Comparison of ENCODE assay signal across 8 cellular contexts in the genomic region with DNA sequence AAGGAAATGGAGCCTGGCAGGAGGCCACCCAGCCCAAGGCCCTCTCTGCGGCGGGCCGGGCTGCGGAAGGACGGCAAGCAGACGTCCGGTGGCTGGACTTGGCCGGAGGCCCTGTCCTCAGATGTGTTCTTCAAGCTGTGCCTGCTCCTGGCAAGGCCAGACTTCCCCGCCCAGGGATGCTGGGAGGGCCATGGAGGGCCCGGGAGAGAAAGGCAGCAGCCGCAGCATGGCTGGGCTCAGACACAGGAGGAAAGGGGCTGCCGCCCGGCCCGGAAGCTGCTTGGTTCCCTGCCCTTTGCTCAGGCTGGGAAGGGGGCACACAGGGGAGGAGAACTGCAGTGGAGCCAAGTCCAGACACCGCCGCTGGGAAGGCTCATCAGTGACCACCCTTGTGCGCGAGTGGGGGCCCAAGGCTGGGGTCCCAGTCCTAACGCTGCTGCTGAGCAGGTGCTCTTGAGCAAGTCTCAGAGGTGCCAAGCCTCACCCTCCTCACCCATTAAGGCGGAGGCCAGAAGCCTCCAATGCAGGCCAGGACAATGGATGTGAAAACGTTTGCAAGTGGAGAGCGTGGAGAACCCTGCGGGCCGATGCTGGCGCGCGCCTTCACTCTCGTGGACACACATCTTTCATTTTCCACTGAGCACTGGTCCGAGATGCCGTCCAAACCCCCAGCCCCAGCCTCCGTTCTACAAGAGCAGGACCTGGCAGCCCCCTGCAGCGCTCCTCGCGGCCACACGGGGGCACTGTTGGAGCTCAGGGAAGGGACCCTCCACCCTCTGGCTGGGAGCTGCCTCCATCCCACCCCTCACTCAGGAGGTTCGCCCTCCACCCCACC. TPM values are rescaled to one million over a fixed set of nuclear protein-coding genes. Genes with fewer than 3 reads are reported as not detected.
DNase-seq lines count a peak whose midpoint lies in the region; ATAC-seq and TF ChIP-seq lines count a peak whose summit lies in the region.

No MANE protein-coding gene starts in this region.

- H3K4me1 ChIP-seq in BE2C: peaks cover 7% of the 10 kb centered on the region
- no peaks in the 10 kb centered on the region for H3K4me1 ChIP-seq in H9 (ENCODE audit: insufficient read depth, low read length)
- peaks cover 3 to 52% of the 10 kb centered on the region in 2 experiments; a peak in 1 of 4 replicates for H3K4me1 ChIP-seq in SK-N-SH (ENCODE audit: control insufficient read depth in 1 of 2, insufficient read depth in 2 of 2, low read depth in 1 of 2, low read length in 1 of 2)
- peaks cover 9 to 14% of the 10 kb centered on the region in 2 donors for H3K4me1 ChIP-seq in adrenal gland (replicated peaks in 1 of 2)
- H3K4me1 ChIP-seq in right cardiac atrium (ENCODE audit: control insufficient read depth, insufficient read depth, low read length): no peaks in the 10 kb centered on the region
- peaks cover 22 to 64% (median 50%) of the 10 kb centered on the region in 6 donors for H3K4me1 ChIP-seq in spleen

- H2BK15ac ChIP-seq in H9 (ENCODE audit: low read depth, low read length): no peak overlapping the region

- ATAC-seq in right cardiac atrium: peak; percentile 75 to 87

- WGBS in H9 (ENCODE audit: extremely low coverage, insufficient read length, low lambda C conversion rate): no CpG with 5 or more reads among the region's 36 CpGs
- 36% methylated on average over 21 of the region's 36 CpGs for WGBS in SK-N-SH (ENCODE audit: low lambda C conversion rate)
- WGBS in adrenal gland, 4 donors: 13 to 22% (median 20%) methylated on average over 11 to 36 of the region's 36 CpGs
- WGBS in right cardiac atrium: 23% methylated on average over 36 of the region's 36 CpGs
- WGBS in spleen, 5 donors: 40 to 54% (median 41%) methylated on average over 24 to 36 of the region's 36 CpGs

- no peak overlapping the region for H4K5ac ChIP-seq in H9 (ENCODE audit: insufficient read length, low read depth, low read length)

- H3F3A ChIP-seq in SK-N-SH (replicated peaks; ENCODE audit: insufficient read depth): no peaks in the 10 kb centered on the region

- no peak overlapping the region for H3K23ac ChIP-seq in H9 (ENCODE audit: insufficient read length, low read depth, low read length)

- H2AFZ ChIP-seq in H9 (ENCODE audit: low read length) (no peak overlapping the region), SK-N-SH (ENCODE audit: low read depth) (no peak overlapping the region)

- peaks cover 2 to 6% of the 10 kb centered on the region in 2 experiments; a peak in 2 of 4 replicates for H3K4me1 Mint-ChIP-seq in H9

- TF ChIP-seq RAD21 in SK-N-SH (IDR thresholded peaks at IDR 0.05; ENCODE audit: low read length): peak; percentile 82

- H3K14ac ChIP-seq in H9 (ENCODE audit: insufficient read depth, low read length): no peak overlapping the region

- H3K27ac Mint-ChIP-seq in H9: no peak overlapping the region

- DNase-seq in BE2C: peak; percentile 84
- DNase-seq in H9: peak; percentile 87
- DNase-seq in SK-N-SH: peak; percentile 94
- peak; percentile 84 to 93 (median 90) for DNase-seq in adrenal gland
- peak; percentile 93 to 96 (median 93) for DNase-seq in right cardiac atrium
- DNase-seq in spleen: peak; percentile 90
- no peak for DNase-seq in NCI-H128 (lab: John Stamatoyannopoulos, UW; ENCODE audit: unreplicated experiment)
- DNase-seq in NCI-H187 (lab: John Stamatoyannopoulos, UW): no peak

- H4K20me1 ChIP-seq in H9 (ENCODE audit: control insufficient read depth, insufficient read depth, insufficient read length): no peaks in the 10 kb centered on the region
- H4K20me1 ChIP-seq in SK-N-SH (ENCODE audit: insufficient read depth): no peaks in the 10 kb centered on the region

- no peaks in the 10 kb centered on the region for H3K79me2 ChIP-seq in H9 (ENCODE audit: insufficient read depth, low read length)
- H3K79me2 ChIP-seq in SK-N-SH (ENCODE audit: insufficient read depth): no peaks in the 10 kb centered on the region

- TF ChIP-seq EP300 in SK-N-SH (IDR thresholded peaks at IDR 0.05; ENCODE audit: borderline replicate concordance in 1 of 2, low read depth in 1 of 2, low read length in 1 of 2): no peak

- H4K91ac ChIP-seq in H9 (ENCODE audit: insufficient read length, low read depth, low read length): no peak overlapping the region

- H3K36me3 ChIP-seq in BE2C (no peaks in the 10 kb centered on the region), SK-N-SH (replicated peaks in 1 of 2; ENCODE audit: control insufficient read depth in 1 of 2, insufficient read depth in 2 of 2, low read length in 1 of 2) (no peaks in the 10 kb centered on the region), adrenal gland (replicated peaks in 1 of 2) (no peaks in the 10 kb centered on the region), spleen (no peaks in the 10 kb centered on the region)

- TF ChIP-seq CTCF in BE2C (IDR thresholded peaks at IDR 0.05; ENCODE audit: low read depth, low read length) (peak; percentile 90), H9 (conservative IDR thresholded peaks at IDR 0.05) (peak; percentile 99), SK-N-SH (IDR thresholded peaks at IDR 0.05) (peak; percentile 93), adrenal gland (IDR thresholded peaks at IDR 0.05) (peak; percentile 61 to 86 (median 75)), spleen (IDR thresholded peaks at IDR 0.05 in 8 of 11, conservative IDR thresholded peaks at IDR 0.05 in 3 of 11) (peak; percentile 52 to 93 (median 89))

- POLR2A ChIA-PET in SK-N-SH (lab: Yijun Ruan, JAX): interaction anchor here (0.6 to 0.8 kb wide), 2 partner anchors 61 to 164 kb away, joined by 3 read pairs; no protein-coding TSS in a partner anchor

- no peak overlapping the region for H2BK5ac ChIP-seq in H9 (ENCODE audit: insufficient read length, low read length)

- no peaks in the 10 kb centered on the region for H3K36me3 Mint-ChIP-seq in H9 (ENCODE audit: insufficient read depth in 1 of 3, low read depth in 3 of 3)

- H3K9me3 Mint-ChIP-seq in H9: no peaks in the 10 kb centered on the region

- no peak overlapping the region for H3K56ac ChIP-seq in H9 (ENCODE audit: insufficient read length, low read depth, low read length)

- H3K27ac ChIP-seq in H9 (ENCODE audit: insufficient read length, low read depth, low read length): no peak overlapping the region
- H3K27ac ChIP-seq in SK-N-SH (ENCODE audit: low read depth in 2 of 2, low read length in 1 of 2): no peak overlapping the region; a peak in 1 of 4 replicates
- peak overlapping the region in 2 of 5 donors; percentile 41 to 66 for H3K27ac ChIP-seq in adrenal gland
- H3K27ac ChIP-seq in right cardiac atrium (ENCODE audit: low read length): no peak overlapping the region
- peak overlapping the region in 7 of 8 donors; percentile 40 to 83 (median 69) for H3K27ac ChIP-seq in spleen

- no peak overlapping the region for H2BK12ac ChIP-seq in H9 (ENCODE audit: insufficient read length, low read depth, low read length)

- no peaks in the 10 kb centered on the region for H3K23me2 ChIP-seq in H9 (ENCODE audit: insufficient read length, low read depth, low read length, poor library complexity, severe bottlenecking)

- peak overlapping the region in 1 of 2 experiments; percentile 23; a peak in 1 of 5 replicates for H3K4me3 Mint-ChIP-seq in H9

- peaks cover 18% of the 10 kb centered on the region for H3K27me3 Mint-ChIP-seq in H9 (ENCODE audit: low read depth)

- no peaks in the 10 kb centered on the region for H3K9me2 ChIP-seq in SK-N-SH

- TF ChIP-seq POLR2A in adrenal gland (IDR thresholded peaks at IDR 0.05) (no peak), spleen (IDR thresholded peaks at IDR 0.05) (no peak)

- H2BK120ac ChIP-seq in H9 (ENCODE audit: low read depth, low read length, poor library complexity, severe bottlenecking): no peak overlapping the region

- H3K4me2 ChIP-seq in H9 (ENCODE audit: insufficient read depth, insufficient read length, low read length) (no peak overlapping the region), SK-N-SH (no peak overlapping the region)

- no peak overlapping the region for H2AK5ac ChIP-seq in H9 (ENCODE audit: insufficient read length, low read length)

- no peak overlapping the region for H3K18ac ChIP-seq in H9 (ENCODE audit: insufficient read length, low read depth, low read length)

- H3K9ac ChIP-seq in H9 (ENCODE audit: extremely low read depth, insufficient read length, low read length) (no peak overlapping the region), SK-N-SH (no peak overlapping the region)

- intact Hi-C loops in adrenal gland (cut with DNase I): no loop called here
- intact Hi-C loops in right cardiac atrium (cut with DNase I): loop anchor here (5.0 to 10.0 kb wide), 2 partner anchors 78 to 81 kb away; a partner anchor contains a TSS
- intact Hi-C loops in spleen (cut with DNase I; ENCODE audit: low total_unique reads): no loop called here

- H2BK20ac ChIP-seq in H9 (ENCODE audit: low read depth, low read length, poor library complexity, severe bottlenecking): no peak overlapping the region

- H4K8ac ChIP-seq in H9 (replicated peaks; ENCODE audit: insufficient read length, low read depth, low read length): no peak overlapping the region

- no peak overlapping the region for H3T11ph ChIP-seq in H9 (ENCODE audit: low read length)

- H3K79me1 ChIP-seq in H9 (ENCODE audit: insufficient read depth, low read depth, low read length, poor library complexity, severe bottlenecking): no peaks in the 10 kb centered on the region

- CTCF ChIA-PET in SK-N-SH (lab: Yijun Ruan, JAX): interaction anchor here (0.6 to 2.5 kb wide), 66 partner anchors 9 to 412 kb away, joined by 3 to 25 read pairs (median 3); a partner anchor contains a TSS

- H3K4ac ChIP-seq in H9 (ENCODE audit: low read depth, low read length): no peak overlapping the region

- no peak overlapping the region for H3K4me3 ChIP-seq in BE2C (ENCODE audit: low read depth, low read length)
- H3K4me3 ChIP-seq in SK-N-SH (ENCODE audit: low read depth in 2 of 2, low read length in 1 of 2): peak overlapping the region in 1 of 2 experiments; percentile 40; a peak in 1 of 4 replicates
- no peak overlapping the region for H3K4me3 ChIP-seq in adrenal gland
- no peak overlapping the region for H3K4me3 ChIP-seq in right cardiac atrium (ENCODE audit: low read length)
- no peak overlapping the region for H3K4me3 ChIP-seq in spleen

- H3K27me3 ChIP-seq in BE2C: no peaks in the 10 kb centered on the region
- no peaks in the 10 kb centered on the region for H3K27me3 ChIP-seq in H9 (ENCODE audit: insufficient read depth, low read length)
- no peaks in the 10 kb centered on the region for H3K27me3 ChIP-seq in SK-N-SH (ENCODE audit: insufficient read depth)
- H3K27me3 ChIP-seq in adrenal gland: no peaks in the 10 kb centered on the region
- no peaks in the 10 kb centered on the region for H3K27me3 ChIP-seq in right cardiac atrium (ENCODE audit: control insufficient read depth, insufficient read depth)
- H3K27me3 ChIP-seq in spleen (replicated peaks in 1 of 7): peaks cover 0 to 74% (median 11%) of the 10 kb centered on the region in 7 donors

- H3K9me3 ChIP-seq in BE2C (no peaks in the 10 kb centered on the region), H9 (ENCODE audit: control insufficient read depth, low read depth, low read length) (no peaks in the 10 kb centered on the region), SK-N-SH (no peaks in the 10 kb centered on the region), adrenal gland (replicated peaks in 1 of 3) (no peaks in the 10 kb centered on the region), right cardiac atrium (ENCODE audit: control insufficient read depth, low read length) (no peaks in the 10 kb centered on the region), spleen (no peaks in the 10 kb centered on the region)

RNA-seq across cellular contexts. Expression of a gene that starts 7.9 kb away (rescaled TPM):
- polyA plus RNA-seq in BE2C (2012; ENCODE audit: insufficient read depth, insufficient read length, low read depth): not detected
- total RNA-seq in H9 (2021): not detected in 2 replicates
- polyA plus RNA-seq in SK-N-SH (2012; rRNA removed): not detected in 2 replicates
- not detected in 2 replicates for polyA plus RNA-seq in SK-N-SH (2012; cell fraction: cytosol; rRNA removed)
- polyA plus RNA-seq in SK-N-SH (2012; cell fraction: nucleus; rRNA removed): 0.01 and 0.06 TPM in 2 replicates
- total RNA-seq in adrenal gland: under 1 TPM in 3 of 8 donors, not detected in 5; 0.07 to 0.65 (median 0.23) TPM
- under 1 TPM in 2 of 3 donors, not detected in 1; 0.07 to 0.32 TPM for polyA plus RNA-seq in adrenal gland
- under 1 TPM in 1 of 4 donors, not detected in 3; 0.03 TPM for total RNA-seq in right cardiac atrium
- polyA plus RNA-seq in right cardiac atrium: not detected
- total RNA-seq in spleen: 1 to 10 TPM in 4 of 7 donors, under 1 TPM in 3; 0.29 to 3.6 (median 1.1) TPM
- under 1 TPM; 0.04 to 0.74 (median 0.17) TPM for polyA plus RNA-seq in spleen

RNA-seq across cellular contexts. Expression of a gene that starts 18.1 kb away (rescaled TPM):
- not detected for polyA plus RNA-seq in BE2C (2012; ENCODE audit: insufficient read depth, insufficient read length, low read depth)
- total RNA-seq in H9 (2021): 0.15 and 0.37 TPM in 2 replicates
- polyA plus RNA-seq in SK-N-SH (2012; rRNA removed): not detected in 2 replicates
- polyA plus RNA-seq in SK-N-SH (2012; cell fraction: cytosol; rRNA removed): not detected in 2 replicates
- polyA plus RNA-seq in SK-N-SH (2012; cell fraction: nucleus; rRNA removed): not detected in 2 replicates
- total RNA-seq in adrenal gland: not detected
- under 1 TPM in 2 of 3 donors, not detected in 1; 0.10 to 0.32 TPM for polyA plus RNA-seq in adrenal gland
- total RNA-seq in right cardiac atrium: not detected
- polyA plus RNA-seq in right cardiac atrium: not detected
- under 1 TPM in 2 of 7 donors, not detected in 5; 0.33 to 0.70 TPM for total RNA-seq in spleen
- under 1 TPM in 2 of 3 donors, not detected in 1; 0.04 to 0.13 TPM for polyA plus RNA-seq in spleen

RNA-seq across cellular contexts. Expression of a gene that starts 45.4 kb away (rescaled TPM):
- polyA plus RNA-seq in BE2C (2012; ENCODE audit: insufficient read depth, insufficient read length, low read depth): not detected
- total RNA-seq in H9 (2021) (not detected in 2 replicates), adrenal gland (1 to 10 TPM in 1 of 8 donors, under 1 TPM in 4, not detected in 3; 0.14 to 1.2 (median 0.90) TPM), right cardiac atrium (not detected), spleen (1 to 10 TPM in 5 of 7 donors, under 1 TPM in 1, not detected in 1; 0.70 to 4.5 (median 3.8) TPM)
- polyA plus RNA-seq in SK-N-SH (2012; rRNA removed) (not detected in 2 replicates), adrenal gland (under 1 TPM; 0.16 to 0.47 (median 0.26) TPM), right cardiac atrium (0.14 TPM), spleen (1 to 10 TPM in 2 of 3 donors, under 1 TPM in 1; 0.61 to 1.5 (median 1.2) TPM)
- polyA plus RNA-seq in SK-N-SH (2012; cell fraction: cytosol; rRNA removed): not detected in 2 replicates
- polyA plus RNA-seq in SK-N-SH (2012; cell fraction: nucleus; rRNA removed): not detected in 2 replicates

Comparison
In these comparisons a context has a peak if more than half of its experiments do, and no peak if none do; other contexts are left out.
1. DNase-seq: peak in BE2C (single experiment), H9 (single experiment), SK-N-SH (single experiment), adrenal gland (7 of 7), right cardiac atrium (3 of 3) and spleen (single experiment); none in NCI-H128 (single experiment) and NCI-H187 (0 of 2).
2. H3K27ac ChIP-seq: peak in spleen (7 of 8); none in H9 (single experiment), SK-N-SH (0 of 2) and right cardiac atrium (single experiment).
3. intact Hi-C loops: an anchor here in right cardiac atrium (5.0 to 10.0 kb wide); none called in adrenal gland and spleen.
4. Peak in every context shown above with its lines, with median percentiles within 50 percentile points of each other: CTCF ChIP-seq.